In the genomic region with DNA sequence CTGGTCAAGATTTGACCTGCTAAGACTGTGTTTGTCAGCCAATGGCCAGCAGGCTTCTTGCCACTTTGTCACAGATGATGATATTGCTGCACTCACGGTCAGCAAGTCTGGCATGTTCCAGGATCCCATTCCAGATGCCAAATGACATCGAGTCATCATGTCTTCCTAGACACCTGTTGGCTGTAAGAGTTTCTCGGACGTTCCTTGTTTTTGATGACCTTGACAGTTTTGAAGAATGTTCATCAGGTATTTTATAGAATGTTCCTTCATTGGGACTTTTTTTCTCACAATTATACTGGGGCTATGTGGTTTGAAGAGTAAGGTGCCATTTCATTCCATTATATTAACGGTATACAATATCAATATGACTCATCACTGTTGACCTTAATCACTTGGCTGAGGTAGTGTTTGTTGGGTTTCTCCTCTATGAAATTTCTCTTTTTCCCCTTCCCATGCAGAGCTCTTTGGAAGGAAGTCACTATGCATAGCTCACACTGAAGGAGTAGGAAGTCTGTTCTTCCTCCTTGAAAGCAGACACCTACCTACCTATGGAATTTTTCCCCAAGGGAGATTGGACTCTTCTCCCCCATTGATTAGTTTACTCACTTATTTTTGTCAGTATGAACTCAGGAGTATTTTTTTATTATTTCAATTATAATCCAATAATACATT, we compare ENCODE assay signal across 27 cellular contexts. TPM values are rescaled to one million over a fixed set of nuclear protein-coding genes. Genes with fewer than 3 reads are reported as not detected.
"Had no signal": no experiment of that assay in that cellular context is flagged by ENCODE, and none has a peak within 500 bp of the region (broad histone marks: within the 10 kb centered on the region; RNA-seq: fewer than 3 reads in every experiment).

No MANE protein-coding gene starts in this region.

- H3K4me1 ChIP-seq: gastroesophageal sphincter, testis, transverse colon, uterus had no signal

- H2AFZ ChIP-seq: hepatocyte had no signal

- H3K79me2 ChIP-seq: hepatocyte had no signal

- H3K9me3 ChIP-seq: gastroesophageal sphincter, ovary, testis, transverse colon, uterus had no signal

- H3K27ac ChIP-seq: gastroesophageal sphincter, hepatocyte, ovary, skin epidermis, testis, transverse colon, uterus had no signal

- H3K36me3 ChIP-seq: gastroesophageal sphincter, ovary, transverse colon, uterus had no signal

- DNase-seq: activated CD4-positive, alpha-beta T cell treated with anti-CD3 and anti-CD28 coated beads for 36 hours; activated CD4-positive, CD25-positive, alpha-beta regulatory T cell; activated CD8-positive, alpha-beta memory T cell treated with anti-CD3 and anti-CD28 coated beads, Interleukin-2, amount 10 ng/mL, durations not matched to agents 7 days and 5 days; activated CD8-positive, alpha-beta T cell treated with anti-CD3 and anti-CD28 coated beads, Interleukin-2, amount 10 ng/mL, durations not matched to agents 7 days and 5 days; activated naive CD8-positive, alpha-beta T cell treated with anti-CD3 and anti-CD28 coated beads, Interleukin-2, amount 50 U/mL, for 24 hours; activated T-cell treated with anti-CD3 and anti-CD28 coated beads, Interleukin-2, amount 50 U/mL, for 48 hours; amygdala; dermis blood vessel endothelial cell; effector CD4-positive, alpha-beta T cell; islet precursor cell; left colon; midbrain; naive thymus-derived CD4-positive, alpha-beta T cell; ovary; stimulated activated CD4-positive, alpha-beta T cell treated with anti-CD3 and anti-CD28 coated beads, Interleukin-12 subunit alpha, Interleukin-12 subunit beta, amount 100 ng/mL, for 4 hours; stimulated activated CD4-positive, alpha-beta T cell treated with anti-CD3 and anti-CD28 coated beads, Interleukin-4, amount 100 ng/mL, for 1 hour; stimulated activated naive CD8-positive, alpha-beta T cell treated with anti-CD3 and anti-CD28 coated beads, Interleukin-15, Interleukin-2, amounts not matched to agents 100 U/mL and 50 U/mL, for 24 hours; testis; transverse colon; uterus had no signal

- ATAC-seq: activated CD4-positive, alpha-beta T cell treated with anti-CD3 and anti-CD28 coated beads for 36 hours; activated CD8-positive, alpha-beta memory T cell treated with anti-CD3 and anti-CD28 coated beads, Interleukin-2, amount 10 ng/mL, durations not matched to agents 7 days and 5 days; activated CD8-positive, alpha-beta T cell treated with anti-CD3 and anti-CD28 coated beads, Interleukin-2, amount 10 ng/mL, durations not matched to agents 7 days and 5 days; activated naive CD8-positive, alpha-beta T cell treated with anti-CD3 and anti-CD28 coated beads, Interleukin-2, amount 50 U/mL, for 24 hours; gastroesophageal sphincter; left colon; naive thymus-derived CD4-positive, alpha-beta T cell; sciatic nerve; stimulated activated naive CD8-positive, alpha-beta T cell treated with anti-CD3 and anti-CD28 coated beads, Interleukin-15, Interleukin-2, amounts not matched to agents 100 U/mL and 50 U/mL, for 24 hours had no signal

- H3K4me3 ChIP-seq: gastroesophageal sphincter, hepatocyte, ovary, skin epidermis, testis, transverse colon, uterus had no signal

- H3K4me2 ChIP-seq: hepatocyte had no signal

- H3K27me3 ChIP-seq: hepatocyte, ovary, testis, transverse colon, uterus had no signal

RNA-seq across cellular contexts. Expression of a gene that starts 31.6 kb away (rescaled TPM):
- total RNA-seq: activated CD4-positive, alpha-beta T cell treated with anti-CD3 and anti-CD28 coated beads for 36 hours; activated CD8-positive, alpha-beta memory T cell treated with anti-CD3 and anti-CD28 coated beads, Interleukin-2, amount 10 ng/mL, durations not matched to agents 7 days and 5 days; activated CD8-positive, alpha-beta T cell treated with anti-CD3 and anti-CD28 coated beads, Interleukin-2, amount 10 ng/mL, durations not matched to agents 7 days and 5 days; activated T-helper 2 cell treated with anti-CD3 and anti-CD28 coated beads, Interferon-gamma antibody, Interleukin-2, Interleukin-4, amounts not matched to agents 10 μg/mL and 5 μg/mL and 100 μg/mL, durations not matched to agents 14 hours and 24 hours and 36 hours; dermis blood vessel endothelial cell; epithelial cell of proximal tubule; naive thymus-derived CD4-positive, alpha-beta T cell had no signal
- polyA plus RNA-seq: liver; naive thymus-derived CD4-positive, alpha-beta T cell had no signal
